ENCODE assay signal across 8 cellular contexts in genomic region chr17:1573932-1574696, GRCh38. TPM values are rescaled to one million over a fixed set of nuclear protein-coding genes. Genes with fewer than 3 reads are reported as not detected.
DNase-seq lines count a peak whose midpoint lies in the region; ATAC-seq and TF ChIP-seq lines count a peak whose summit lies in the region.

No MANE protein-coding gene starts in this region.

- H3K9me3 Mint-ChIP-seq in T-helper 2 cell treated with Interferon-gamma antibody and Interleukin-4, amounts not matched to agents 5 μg/mL and 100 μg/mL, for 36 hours, result no peaks in the 10 kb centered on the region

- in situ Hi-C loops in gastrocnemius medialis (cut with MboI; ENCODE audit: low sequenced_read_pairs in 4 of 4), result loop anchor here in 3 of 4 donors (5.0 to 10.0 kb wide), 2 partner anchors 58 to 61 kb away; no protein-coding TSS in a partner anchor

- H3K9me3 ChIP-seq in ascending aorta (no peaks in the 10 kb centered on the region), right cardiac atrium (ENCODE audit: control insufficient read depth, low read length) (no peaks in the 10 kb centered on the region), gastrocnemius medialis (no peaks in the 10 kb centered on the region)

- ATAC-seq in right cardiac atrium, result peak; percentile 64 to 69
- peak; percentile 46 to 54 for ATAC-seq in gastrocnemius medialis

- H3K27ac ChIP-seq in ascending aorta, result peak overlapping the region; percentile 22 to 26
- H3K27ac ChIP-seq in right cardiac atrium (ENCODE audit: low read length), result peak overlapping the region; percentile 43
- H3K27ac ChIP-seq in gastrocnemius medialis, result peak overlapping the region; percentile 90 to 97 (median 95)

- WGBS in right cardiac atrium, result 17% methylated on average over 19 of the region's 19 CpGs

- no peak overlapping the region for H3K27ac Mint-ChIP-seq in T-helper 2 cell treated with Interferon-gamma antibody and Interleukin-4, amounts not matched to agents 5 μg/mL and 100 μg/mL, for 36 hours

- peak; percentile 83 for DNase-seq in ELR (ENCODE audit: low read depth)
- DNase-seq in M059J (ENCODE audit: low read depth), result peak; percentile 68
- peak; percentile 61 for DNase-seq in T-helper 2 cell treated with Interferon-gamma antibody and Interleukin-4, amounts not matched to agents 5 μg/mL and 100 μg/mL, for 36 hours (ENCODE audit: low spot score)
- peak in 1 of 2 donors; percentile 94 for DNase-seq in ascending aorta (ENCODE audit: low spot score in 2 of 2)
- DNase-seq in right cardiac atrium, result peak; percentile 88 to 97 (median 96)
- DNase-seq in gastrocnemius medialis, result peak; percentile 59 to 74
- no peak for DNase-seq in NK-92 treated with Interleukin-12 subunit alpha and Interleukin-12 subunit beta, amount 100 ng/mL, for 24 hours (lab: John Stamatoyannopoulos, UW)
- no peak for DNase-seq in NCI-H128 (lab: John Stamatoyannopoulos, UW; ENCODE audit: unreplicated experiment)

- no peaks in the 10 kb centered on the region for H3K27me3 ChIP-seq in ascending aorta
- H3K27me3 ChIP-seq in right cardiac atrium (ENCODE audit: control insufficient read depth, insufficient read depth), result no peaks in the 10 kb centered on the region
- no peaks in the 10 kb centered on the region for H3K27me3 ChIP-seq in gastrocnemius medialis

- H3K36me3 ChIP-seq in ascending aorta (no peaks in the 10 kb centered on the region), gastrocnemius medialis (no peaks in the 10 kb centered on the region)

- H3K4me3 Mint-ChIP-seq in T-helper 2 cell treated with Interferon-gamma antibody and Interleukin-4, amounts not matched to agents 5 μg/mL and 100 μg/mL, for 36 hours, result no peak overlapping the region

- no peaks in the 10 kb centered on the region for H3K27me3 Mint-ChIP-seq in T-helper 2 cell treated with Interferon-gamma antibody and Interleukin-4, amounts not matched to agents 5 μg/mL and 100 μg/mL, for 36 hours (ENCODE audit: low read depth)

- no peaks in the 10 kb centered on the region for H3K36me3 Mint-ChIP-seq in T-helper 2 cell treated with Interferon-gamma antibody and Interleukin-4, amounts not matched to agents 5 μg/mL and 100 μg/mL, for 36 hours (ENCODE audit: low read depth)

- TF ChIP-seq CTCF in ascending aorta (IDR thresholded peaks at IDR 0.05), result peak; percentile 95 to 99 (median 98)
- TF ChIP-seq CTCF in gastrocnemius medialis (IDR thresholded peaks at IDR 0.05 in 4 of 5, conservative IDR thresholded peaks at IDR 0.05 in 1 of 5), result peak; percentile 97 to 99 (median 99)

- H3K4me1 ChIP-seq in ascending aorta (peaks cover 17 to 23% of the 10 kb centered on the region in 2 donors), right cardiac atrium (ENCODE audit: control insufficient read depth, insufficient read depth, low read length) (no peaks in the 10 kb centered on the region), gastrocnemius medialis (peaks cover 40 to 44% of the 10 kb centered on the region in 2 donors)

- H3K4me1 Mint-ChIP-seq in T-helper 2 cell treated with Interferon-gamma antibody and Interleukin-4, amounts not matched to agents 5 μg/mL and 100 μg/mL, for 36 hours (ENCODE audit: low read depth), result peaks cover 2% of the 10 kb centered on the region

- intact Hi-C loops in ascending aorta (cut with DNase I), result loop anchor here (1.0 to 10.0 kb wide), 3 partner anchors 55 to 211 kb away; no protein-coding TSS in a partner anchor
- intact Hi-C loops in right cardiac atrium (cut with DNase I), result loop anchor here in 3 of 4 donors (2.0 to 5.0 kb wide), 3 partner anchors 53 to 453 kb away; partner anchors contain the start of genes SLC43A2 (in 2 of the 3) and RTN4RL1 (in 1 of the 3)
- intact Hi-C loops in gastrocnemius medialis (cut with DNase I; ENCODE audit: low total_unique reads), result loop anchor here (1.0 to 10.0 kb wide), 3 partner anchors 56 to 471 kb away; partner anchors contain the start of gene OVCA2

- no peak overlapping the region for H3K4me3 ChIP-seq in ascending aorta
- no peak overlapping the region for H3K4me3 ChIP-seq in right cardiac atrium (ENCODE audit: low read length)
- no peak overlapping the region for H3K4me3 ChIP-seq in gastrocnemius medialis

- no peak for TF ChIP-seq POLR2A in gastrocnemius medialis (IDR thresholded peaks at IDR 0.05)

RNA-seq across cellular contexts. Expression of gene PITPNA, which starts 11.5 kb away (rescaled TPM):
- 11.8 and 22.4 TPM in 2 replicates for total RNA-seq in M059J (2014; rRNA removed; shearing (Covaris generic))
- total RNA-seq in ascending aorta (15.9 TPM), right cardiac atrium (10 to 100 TPM; 46.5 to 63.5 (median 53.6) TPM), gastrocnemius medialis (10 to 100 TPM in 3 of 4 donors, 1 to 10 TPM in 1; 9.4 to 24.3 (median 19.6) TPM)
- polyA plus RNA-seq in right cardiac atrium, result 19.6 TPM

RNA-seq across cellular contexts. Expression of gene SLC43A2, which starts 54.5 kb away (rescaled TPM):
- total RNA-seq in M059J (2014; rRNA removed; shearing (Covaris generic)), result 2.4 and 3.7 TPM in 2 replicates
- total RNA-seq in ascending aorta (27.6 TPM), right cardiac atrium (1 to 10 TPM; 4.2 to 6.7 (median 5.6) TPM), gastrocnemius medialis (10 to 100 TPM; 26.9 to 96.9 (median 55.2) TPM)
- polyA plus RNA-seq in right cardiac atrium, result 3.4 TPM

RNA-seq across cellular contexts. Expression of gene INPP5K, which starts 57.7 kb away (rescaled TPM):
- total RNA-seq in M059J (2014; rRNA removed; shearing (Covaris generic)), result 28.1 and 81.9 TPM in 2 replicates
- total RNA-seq in ascending aorta (73.7 TPM), right cardiac atrium (10 to 100 TPM; 28.7 to 34.7 (median 32.4) TPM), gastrocnemius medialis (100 to 1,000 TPM; 102 to 196 (median 114) TPM)
- polyA plus RNA-seq in right cardiac atrium, result 21.4 TPM

Comparison
In these comparisons a context has a peak if more than half of its experiments do, and no peak if none do; other contexts are left out.
1. DNase-seq: peak in ELR (single experiment), M059J (single experiment), T-helper 2 cell treated with Interferon-gamma antibody and Interleukin-4, amounts not matched to agents 5 μg/mL and 100 μg/mL, for 36 hours (single experiment), right cardiac atrium (3 of 3) and gastrocnemius medialis (2 of 2); none in NK-92 treated with Interleukin-12 subunit alpha and Interleukin-12 subunit beta, amount 100 ng/mL, for 24 hours (single experiment) and NCI-H128 (single experiment).
2. H3K27ac ChIP-seq: peak in every context shown above with its lines; median percentile 95 in gastrocnemius medialis; 43 in right cardiac atrium; 24 in ascending aorta.